Comparison of ENCODE assay signal across 15 cellular contexts in genomic region chr15:72592103-72592502, GRCh38.
DNase-seq lines count a peak whose midpoint lies in the region; ATAC-seq and TF ChIP-seq lines count a peak whose summit lies in the region.
"Had no signal": no experiment of that assay in that cellular context is flagged by ENCODE, and none has a peak within 500 bp of the region (broad histone marks: within the 10 kb centered on the region; RNA-seq: fewer than 3 reads in every experiment).

No MANE protein-coding gene starts in this region.

- H3K9me3 Mint-ChIP-seq in activated naive CD4-positive, alpha-beta T cell treated with anti-CD3 and anti-CD28 coated beads, Interleukin-2, amount 50 U/mL, for 24 hours, result no peaks in the 10 kb centered on the region
- H3K9me3 Mint-ChIP-seq in activated naive CD4-positive, alpha-beta T cell treated with anti-CD3 and anti-CD28 coated beads, Interleukin-2, amount 50 U/mL, for 72 hours, result no peaks in the 10 kb centered on the region
- no peaks in the 10 kb centered on the region for H3K9me3 Mint-ChIP-seq in chondrocyte (ENCODE audit: low read depth)
- H3K9me3 Mint-ChIP-seq: CD4-positive, alpha-beta T cell had no signal

- no peak for ATAC-seq in activated naive CD4-positive, alpha-beta T cell treated with anti-CD3 and anti-CD28 coated beads, Interleukin-2, amount 50 U/mL, for 72 hours
- ATAC-seq: GM12878, HepG2 had no signal

- peaks cover 4% of the 10 kb centered on the region for H3K36me3 Mint-ChIP-seq in activated naive CD4-positive, alpha-beta T cell treated with anti-CD3 and anti-CD28 coated beads, Interleukin-2, amount 50 U/mL, for 24 hours
- no peaks in the 10 kb centered on the region for H3K36me3 Mint-ChIP-seq in activated naive CD4-positive, alpha-beta T cell treated with anti-CD3 and anti-CD28 coated beads, Interleukin-2, amount 50 U/mL, for 72 hours
- H3K36me3 Mint-ChIP-seq in chondrocyte (ENCODE audit: low read depth), result peaks cover 5% of the 10 kb centered on the region

- DNase-seq in activated naive CD4-positive, alpha-beta T cell treated with anti-CD3 and anti-CD28 coated beads, Interleukin-2, amount 50 U/mL, for 72 hours (ENCODE audit: low spot score in 2 of 2), result no peak
- DNase-seq in OCI-M1 (lab: John Stamatoyannopoulos, UW) (peak; percentile 36), chondrocyte (ENCODE audit: low spot score) (no peak), SIG-M5 (lab: John Stamatoyannopoulos, UW) (no peak), NOMO-1 treated with DMSO at 0.1 percent for 48 hours (lab: John Stamatoyannopoulos, UW; ENCODE audit: unreplicated experiment) (no peak), RKO (ENCODE audit: low spot score) (no peak)
- DNase-seq: C1 segment of cervical spinal cord; CD4-positive, alpha-beta T cell; DMS79; GM23248; H7 had no signal

- TF ChIP-seq CTCF in chondrocyte (IDR thresholded peaks at IDR 0.05), result no peak

- H3K4me3 Mint-ChIP-seq in activated naive CD4-positive, alpha-beta T cell treated with anti-CD3 and anti-CD28 coated beads, Interleukin-2, amount 50 U/mL, for 24 hours, result no peak overlapping the region
- no peak overlapping the region for H3K4me3 Mint-ChIP-seq in chondrocyte (ENCODE audit: unreplicated experiment)
- H3K4me3 Mint-ChIP-seq: B cell; CD4-positive, alpha-beta T cell had no signal

- H3K27ac Mint-ChIP-seq in activated naive CD4-positive, alpha-beta T cell treated with anti-CD3 and anti-CD28 coated beads, Interleukin-2, amount 50 U/mL, for 24 hours, result peak overlapping the region; percentile 62
- H3K27ac Mint-ChIP-seq in activated naive CD4-positive, alpha-beta T cell treated with anti-CD3 and anti-CD28 coated beads, Interleukin-2, amount 50 U/mL, for 72 hours, result no peak overlapping the region
- peak overlapping the region; percentile 83 for H3K27ac Mint-ChIP-seq in chondrocyte (ENCODE audit: unreplicated experiment)
- H3K27ac Mint-ChIP-seq: B cell had no signal

- no peaks in the 10 kb centered on the region for H3K27me3 Mint-ChIP-seq in activated naive CD4-positive, alpha-beta T cell treated with anti-CD3 and anti-CD28 coated beads, Interleukin-2, amount 50 U/mL, for 24 hours
- H3K27me3 Mint-ChIP-seq in chondrocyte (ENCODE audit: low read depth), result no peaks in the 10 kb centered on the region
- H3K27me3 Mint-ChIP-seq: B cell; CD4-positive, alpha-beta T cell had no signal

- no peaks in the 10 kb centered on the region for H3K4me1 Mint-ChIP-seq in activated naive CD4-positive, alpha-beta T cell treated with anti-CD3 and anti-CD28 coated beads, Interleukin-2, amount 50 U/mL, for 24 hours
- peaks cover 21% of the 10 kb centered on the region for H3K4me1 Mint-ChIP-seq in chondrocyte (ENCODE audit: low read depth)
- H3K4me1 Mint-ChIP-seq: B cell had no signal

Comparison
In these comparisons a context has a peak if more than half of its experiments do, and no peak if none do; other contexts are left out.
1. H3K27ac Mint-ChIP-seq: peak in activated naive CD4-positive, alpha-beta T cell treated with anti-CD3 and anti-CD28 coated beads, Interleukin-2, amount 50 U/mL, for 24 hours (single experiment) and chondrocyte (single experiment); none in activated naive CD4-positive, alpha-beta T cell treated with anti-CD3 and anti-CD28 coated beads, Interleukin-2, amount 50 U/mL, for 72 hours (0 of 2).